17 cellular contexts compared by ENCODE assay signal in genomic region chr2:207974214-207974600, GRCh38. TPM values are rescaled to one million over a fixed set of nuclear protein-coding genes. Genes with fewer than 3 reads are reported as not detected.
A peak's percentile ranks its signal among the peaks of the same experiment; 100 is the strongest.
DNase-seq lines count a peak whose midpoint lies in the region; ATAC-seq and TF ChIP-seq lines count a peak whose summit lies in the region.
"Had no signal": no experiment of that assay in that cellular context is flagged by ENCODE, and none has a peak within 500 bp of the region (broad histone marks: within the 10 kb centered on the region; RNA-seq: fewer than 3 reads in every experiment).

No MANE protein-coding gene starts in this region.

- H3K4me1 ChIP-seq in GM23338 (ENCODE audit: insufficient read depth), result peaks cover 30% of the 10 kb centered on the region
- peaks cover 42% of the 10 kb centered on the region for H3K4me1 ChIP-seq in neural progenitor cell
- peaks cover 4% of the 10 kb centered on the region; the same call in 1 of the 2 replicates for H3K4me1 ChIP-seq in BE2C

- H3K4me2 ChIP-seq in GM23338, result no peak overlapping the region
- no peak overlapping the region for H3K4me2 ChIP-seq in neural progenitor cell

- H3K9me2 ChIP-seq in GM23338 (ENCODE audit: insufficient read depth), result no peaks in the 10 kb centered on the region

- ATAC-seq in GM23338 (no peak), HG03159 (IDR thresholded peaks at IDR 0.05; ENCODE audit: unreplicated experiment) (no peak)
- ATAC-seq: activated CD4-positive, CD25-positive, alpha-beta regulatory T cell treated with anti-CD3 and anti-CD28 coated beads, Interleukin-2, amount 50 U/mL, for 24 hours had no signal

- TF ChIP-seq CTCF in GM23338 (conservative IDR thresholded peaks at IDR 0.05; ENCODE audit: low read depth in 2 of 2) (no peak), choroid plexus epithelial cell (conservative IDR thresholded peaks at IDR 0.05; ENCODE audit: low read depth, low read length) (no peak), neural progenitor cell (IDR thresholded peaks at IDR 0.05) (no peak), GM10266 (IDR thresholded peaks at IDR 0.05; ENCODE audit: control insufficient read depth, insufficient read depth, low read depth, missing control alignments) (no peak), BE2C (IDR thresholded peaks at IDR 0.05; ENCODE audit: low read depth, low read length) (no peak)

- no peaks in the 10 kb centered on the region for H4K20me1 ChIP-seq in GM23338 (replicated peaks; ENCODE audit: insufficient read depth)
- no peaks in the 10 kb centered on the region for H4K20me1 ChIP-seq in neural progenitor cell (ENCODE audit: low read depth)

- no peak overlapping the region for H3K4me3 ChIP-seq in GM23338
- no peak overlapping the region for H3K4me3 ChIP-seq in choroid plexus epithelial cell (ENCODE audit: low read depth, low read length)
- no peak overlapping the region for H3K4me3 ChIP-seq in neural progenitor cell
- H3K4me3 ChIP-seq in BE2C (ENCODE audit: low read depth, low read length), result no peak overlapping the region
- H3K4me3 ChIP-seq: esophagus muscularis mucosa had no signal

- H3K27me3 ChIP-seq in GM23338 (ENCODE audit: insufficient read depth), result no peaks in the 10 kb centered on the region
- H3K27me3 ChIP-seq in neural progenitor cell, result no peaks in the 10 kb centered on the region
- no peaks in the 10 kb centered on the region for H3K27me3 ChIP-seq in BE2C
- H3K27me3 ChIP-seq: esophagus muscularis mucosa had no signal

- H3K4me3 Mint-ChIP-seq in GM23338 (no peak overlapping the region), neural progenitor cell (no peak overlapping the region)
- H3K4me3 Mint-ChIP-seq: dendritic cell treated with granulocyte-macrophage colony-stimulating factor and Interleukin-4, amounts not matched to agents 40 ng/mL and 50 ng/mL, for 4 days; stimulated activated naive CD8-positive, alpha-beta T cell treated with anti-CD3 and anti-CD28 coated beads, Interleukin-15, Interleukin-2, amounts not matched to agents 100 ng/mL and 50 ng/mL, for 24 hours had no signal

- 0 out of 2 replicates have a peak, but pooled peaks cover 4% of the 10 kb centered on the region for H3F3A ChIP-seq in GM23338 (replicated peaks; ENCODE audit: low read depth)
- peaks cover 45% of the 10 kb centered on the region for H3F3A ChIP-seq in neural progenitor cell (ENCODE audit: low read depth)

- H3K36me3 Mint-ChIP-seq in GM23338 (ENCODE audit: low read depth), result no peaks in the 10 kb centered on the region
- H3K36me3 Mint-ChIP-seq in neural progenitor cell, result no peaks in the 10 kb centered on the region

- DNase-seq in GM23338 (ENCODE audit: low spot score) (peak; percentile 33), NOMO-1 (lab: John Stamatoyannopoulos, UW; ENCODE audit: unreplicated experiment in 2 of 2) (peak; percentile 46 to 88), choroid plexus epithelial cell (ENCODE audit: low read depth) (peak; percentile 14), neural progenitor cell (ENCODE audit: low spot score) (no peak), HCEC 1CT (no peak), GM10266 (ENCODE audit: extremely low spot score) (no peak), BE2C (no peak)
- DNase-seq: head of caudate nucleus, Karpas-422, NCI-H1930, NCI-H524, posterior cingulate gyrus had no signal

- H3K79me2 ChIP-seq in GM23338 (replicated peaks; ENCODE audit: insufficient read depth) (no peaks in the 10 kb centered on the region), neural progenitor cell (ENCODE audit: low read depth) (peaks cover 37% of the 10 kb centered on the region)

- no peaks in the 10 kb centered on the region for H3K9me3 Mint-ChIP-seq in GM23338
- no peaks in the 10 kb centered on the region for H3K9me3 Mint-ChIP-seq in neural progenitor cell
- H3K9me3 Mint-ChIP-seq: dendritic cell treated with granulocyte-macrophage colony-stimulating factor and Interleukin-4, amounts not matched to agents 40 ng/mL and 50 ng/mL, for 4 days; stimulated activated naive CD8-positive, alpha-beta T cell treated with anti-CD3 and anti-CD28 coated beads, Interleukin-15, Interleukin-2, amounts not matched to agents 100 ng/mL and 50 ng/mL, for 24 hours had no signal

- H3K4me1 Mint-ChIP-seq in GM23338 (peaks cover 42% of the 10 kb centered on the region), neural progenitor cell (peaks cover 19% of the 10 kb centered on the region)

- H2AFZ ChIP-seq in GM23338 (no peak overlapping the region), neural progenitor cell (replicated peaks) (no peak overlapping the region)

- 0 out of 2 replicates have a peak overlapping the region, but pooled peaks have one; percentile 67 for H3K27ac ChIP-seq in GM23338 (ENCODE audit: low read depth)
- peak overlapping the region; percentile 31 for H3K27ac ChIP-seq in neural progenitor cell
- H3K27ac ChIP-seq: esophagus muscularis mucosa had no signal

- H3K27ac Mint-ChIP-seq in GM23338, result no peak overlapping the region
- H3K27ac Mint-ChIP-seq in neural progenitor cell, result no peak overlapping the region
- H3K27ac Mint-ChIP-seq: dendritic cell treated with granulocyte-macrophage colony-stimulating factor and Interleukin-4, amounts not matched to agents 40 ng/mL and 50 ng/mL, for 4 days had no signal

- no peak overlapping the region for H3K9ac ChIP-seq in neural progenitor cell

- H3K36me3 ChIP-seq in GM23338 (ENCODE audit: insufficient read depth) (no peaks in the 10 kb centered on the region), neural progenitor cell (no peaks in the 10 kb centered on the region), BE2C (no peaks in the 10 kb centered on the region)

- no peaks in the 10 kb centered on the region for H3K9me3 ChIP-seq in neural progenitor cell (ENCODE audit: low read depth)
- no peaks in the 10 kb centered on the region for H3K9me3 ChIP-seq in BE2C
- H3K9me3 ChIP-seq: esophagus muscularis mucosa had no signal

- H3K27me3 Mint-ChIP-seq in GM23338 (ENCODE audit: insufficient read depth, low read depth, poor library complexity) (peaks cover 3% of the 10 kb centered on the region), neural progenitor cell (ENCODE audit: insufficient read depth, low read depth) (peaks cover 16% of the 10 kb centered on the region)
- H3K27me3 Mint-ChIP-seq: dendritic cell treated with granulocyte-macrophage colony-stimulating factor and Interleukin-4, amounts not matched to agents 40 ng/mL and 50 ng/mL, for 4 days; stimulated activated naive CD8-positive, alpha-beta T cell treated with anti-CD3 and anti-CD28 coated beads, Interleukin-15, Interleukin-2, amounts not matched to agents 100 ng/mL and 50 ng/mL, for 24 hours had no signal

TF ChIP-seq in GM23338, 12 proteins besides CTCF, POLR2A, EP300 and RAD21:
- TF ChIP-seq REST (IDR thresholded peaks at IDR 0.05; ENCODE audit: unreplicated experiment) (no peak), CREB1 (CRISPR knock-in tag; IDR thresholded peaks at IDR 0.05; ENCODE audit: low read depth) (no peak), EZH2phosphoT487 (IDR thresholded peaks at IDR 0.05; ENCODE audit: unreplicated experiment) (no peak), NANOG (IDR thresholded peaks at IDR 0.05; ENCODE audit: borderline replicate concordance) (no peak), STAT1 (IDR thresholded peaks at IDR 0.05; ENCODE audit: unreplicated experiment) (no peak)

RNA-seq across cellular contexts. Expression of gene PLEKHM3, which starts 51.1 kb away (rescaled TPM):
- total RNA-seq in GM23338 (2014; rRNA removed; shearing (Covaris generic)), result 5.6 and 8.8 TPM in 2 replicates
- 3.5 and 3.9 TPM in 2 replicates for polyA plus RNA-seq in GM23338 (2016; fragmentation: Nextera tagmentation; extraction: Ambion mirVana)
- total RNA-seq in neural progenitor cell (ENCODE audit: low replicate concordance), result 15.1 and 19.5 TPM in 2 replicates
- polyA plus RNA-seq in BE2C (2012; ENCODE audit: insufficient read depth, insufficient read length, low read depth), result 9.3 TPM

Comparison
In these comparisons a context has a peak if more than half of its experiments do, and no peak if none do; other contexts are left out.
1. DNase-seq: peak in GM23338 (single experiment), NOMO-1 (2 of 2) and choroid plexus epithelial cell (single experiment); none in neural progenitor cell (single experiment), HCEC 1CT (single experiment), GM10266 (single experiment) and BE2C (single experiment).